ENCODE assay signal across 10 cellular contexts in the genomic region with DNA sequence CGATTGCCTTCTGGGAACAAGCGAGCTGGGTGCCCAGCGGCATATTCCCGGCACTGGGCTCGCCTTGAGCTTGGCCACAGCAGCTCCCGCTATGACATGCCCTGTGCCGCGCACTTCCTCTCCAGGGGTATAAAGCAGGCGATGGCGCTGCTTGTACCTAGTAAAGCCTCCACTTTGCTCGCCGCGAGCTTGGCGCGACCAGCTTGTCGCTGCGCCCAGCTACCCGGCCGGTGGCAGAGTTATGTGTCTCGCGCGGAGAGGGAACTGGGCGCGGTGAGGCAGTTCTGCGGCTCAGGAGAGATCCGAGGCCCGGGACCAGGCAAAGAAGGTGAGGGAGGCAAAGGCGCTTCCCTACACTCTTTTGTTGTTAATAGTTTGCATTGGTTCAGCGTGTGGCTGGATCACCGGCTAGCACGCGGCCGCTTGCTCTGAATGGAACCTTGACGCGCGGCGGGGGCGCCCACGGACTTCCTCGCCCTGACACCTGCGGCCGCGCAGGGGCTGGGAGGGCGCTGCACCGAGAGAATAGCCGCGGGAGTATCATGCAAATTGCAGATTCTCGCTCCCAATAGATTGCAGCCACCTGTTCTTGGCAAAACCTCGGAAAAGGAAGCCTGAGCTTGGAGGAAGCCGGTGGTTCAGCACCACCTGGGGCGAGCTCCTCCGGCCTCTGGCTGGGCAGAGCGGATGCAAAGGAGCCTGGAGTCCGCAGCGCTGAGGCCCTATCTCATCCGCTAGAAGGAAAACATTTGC. TPM values are rescaled to one million over a fixed set of nuclear protein-coding genes. Genes with fewer than 3 reads are reported as not detected.
DNase-seq lines count a peak whose midpoint lies in the region; ATAC-seq, FAIRE-seq and TF ChIP-seq lines count a peak whose summit lies in the region.
"Had no signal": no experiment of that assay in that cellular context is flagged by ENCODE, and none has a peak within 500 bp of the region (broad histone marks: within the 10 kb centered on the region; RNA-seq: fewer than 3 reads in every experiment).

No MANE protein-coding gene starts in this region.

- H3K4me1 ChIP-seq in esophagus squamous epithelium, result peaks cover 41 to 68% (median 50%) of the 10 kb centered on the region in 3 donors
- H3K4me1 ChIP-seq in skeletal muscle tissue (ENCODE audit: control insufficient read depth in 3 of 3, insufficient read depth in 3 of 3, low read length in 3 of 3), result peaks cover 21 to 48% (median 29%) of the 10 kb centered on the region in 3 donors

- peaks cover 5% of the 10 kb centered on the region for H3K9me3 Mint-ChIP-seq in T-helper 2 cell treated with Interferon-gamma antibody and Interleukin-4, amounts not matched to agents 5 μg/mL and 100 μg/mL, for 36 hours
- H3K9me3 Mint-ChIP-seq: HFFc6 had no signal

- H3K27me3 Mint-ChIP-seq in T-helper 2 cell treated with Interferon-gamma antibody and Interleukin-4, amounts not matched to agents 5 μg/mL and 100 μg/mL, for 36 hours (ENCODE audit: low read depth), result peaks cover 47% of the 10 kb centered on the region

- peak overlapping the region in 1 of 3 donors; percentile 50 for H3K9ac ChIP-seq in skeletal muscle tissue (ENCODE audit: low read depth in 1 of 3, low read length in 3 of 3)

- no peaks in the 10 kb centered on the region for H3K9me3 ChIP-seq in esophagus squamous epithelium
- no peaks in the 10 kb centered on the region for H3K9me3 ChIP-seq in skeletal muscle tissue (ENCODE audit: control insufficient read depth in 3 of 3, low read length in 3 of 3)

- intact Hi-C loops in esophagus squamous epithelium (cut with DNase I), result no loop called here

- H3K4me3 Mint-ChIP-seq in T-helper 2 cell treated with Interferon-gamma antibody and Interleukin-4, amounts not matched to agents 5 μg/mL and 100 μg/mL, for 36 hours, result peak overlapping the region; percentile 55

- no peak for ATAC-seq in HG02938 (IDR thresholded peaks at IDR 0.05; ENCODE audit: unreplicated experiment)

- peak overlapping the region in 3 of 4 donors; percentile 5 to 51 (median 34) for H3K4me3 ChIP-seq in esophagus squamous epithelium
- peak overlapping the region in 2 of 3 donors; percentile 51 to 52 for H3K4me3 ChIP-seq in skeletal muscle tissue (ENCODE audit: low read length in 3 of 3)

- no peak for DNase-seq in GM12891 (ENCODE audit: insufficient read length, low spot score)
- no peak for DNase-seq in T-helper 2 cell treated with Interferon-gamma antibody and Interleukin-4, amounts not matched to agents 5 μg/mL and 100 μg/mL, for 36 hours (ENCODE audit: low spot score)
- no peak for DNase-seq in esophagus squamous epithelium (lab: John Stamatoyannopoulos, UW)
- no peak for DNase-seq in MV-4-11 (lab: John Stamatoyannopoulos, UW)
- no peak for DNase-seq in ureter (ENCODE audit: low spot score)
- DNase-seq in NCI-H2081 (lab: John Stamatoyannopoulos, UW), result no peak
- DNase-seq: HFFc6 had no signal

- H3K36me3 ChIP-seq in esophagus squamous epithelium (peaks cover 0 to 6% (median 0%) of the 10 kb centered on the region in 3 donors), skeletal muscle tissue (ENCODE audit: control insufficient read depth in 3 of 3, insufficient read depth in 3 of 3, low read length in 3 of 3) (peaks cover 0 to under 1% (median under 1%) of the 10 kb centered on the region in 3 donors)

- H3K27me3 ChIP-seq in esophagus squamous epithelium (peaks cover 26 to 76% (median 40%) of the 10 kb centered on the region in 4 donors), skeletal muscle tissue (ENCODE audit: control insufficient read depth in 3 of 3, insufficient read depth in 3 of 3, low read length in 3 of 3) (peaks cover 67 to 73% (median 69%) of the 10 kb centered on the region in 3 donors)

- 5 to 6% methylated on average over 13 to 15 of the region's 56 CpGs for WGBS in esophagus squamous epithelium, 2 donors

- H3K27ac ChIP-seq in esophagus squamous epithelium (no peak overlapping the region), skeletal muscle tissue (ENCODE audit: low read depth, low read length) (no peak overlapping the region)

- H3K27ac Mint-ChIP-seq in T-helper 2 cell treated with Interferon-gamma antibody and Interleukin-4, amounts not matched to agents 5 μg/mL and 100 μg/mL, for 36 hours, result no peak overlapping the region
- H3K27ac Mint-ChIP-seq: HFFc6 had no signal

- peaks cover 32% of the 10 kb centered on the region for H3K36me3 Mint-ChIP-seq in T-helper 2 cell treated with Interferon-gamma antibody and Interleukin-4, amounts not matched to agents 5 μg/mL and 100 μg/mL, for 36 hours (ENCODE audit: low read depth)

- peaks cover 28% of the 10 kb centered on the region for H3K4me1 Mint-ChIP-seq in T-helper 2 cell treated with Interferon-gamma antibody and Interleukin-4, amounts not matched to agents 5 μg/mL and 100 μg/mL, for 36 hours (ENCODE audit: low read depth)

- TF ChIP-seq CTCF in esophagus squamous epithelium (IDR thresholded peaks at IDR 0.05), result no peak

- TF ChIP-seq POLR2A in GM12891 (IDR thresholded peaks at IDR 0.05; ENCODE audit: low read depth, low read length), result no peak
- TF ChIP-seq POLR2A in esophagus squamous epithelium (IDR thresholded peaks at IDR 0.05), result no peak

- FAIRE-seq in GM12891 (lab: Jason Lieb, UNC), result peak; percentile 76

TF ChIP-seq in GM12891, 5 proteins besides CTCF, POLR2A, EP300 and RAD21:
- TF ChIP-seq POLR2AphosphoS5 (IDR thresholded peaks at IDR 0.05; ENCODE audit: low read depth, low read length), result no peak
- TF ChIP-seq POU2F2 (IDR thresholded peaks at IDR 0.05; ENCODE audit: low read depth, low read length), result peak; percentile 36; the same call in 1 of the 2 replicates
- TF ChIP-seq PAX5 (IDR thresholded peaks at IDR 0.05; ENCODE audit: insufficient read depth, low read length, severe bottlenecking), result no peak
- peak; percentile 73 for TF ChIP-seq SPI1 (IDR thresholded peaks at IDR 0.05; ENCODE audit: low read depth, low read length)
- TF ChIP-seq TAF1 (IDR thresholded peaks at IDR 0.05; ENCODE audit: low read depth, low read length), result no peak

RNA-seq across cellular contexts. Expression of a gene that starts 3.0 kb away (rescaled TPM):
- 181 TPM for polyA plus RNA-seq in GM12891 (2012; ENCODE audit: low read depth, missing spikeins)
- total RNA-seq in esophagus squamous epithelium (100 to 1,000 TPM in 2 of 4 donors, 10 to 100 TPM in 2; 84.3 to 121 (median 100) TPM), skeletal muscle tissue (36.5 TPM), ureter (72.5 TPM)

RNA-seq across cellular contexts. Expression of a gene that starts 3.2 kb away (rescaled TPM):
- polyA plus RNA-seq in GM12891 (2012; ENCODE audit: low read depth, missing spikeins), result 14.7 TPM
- not detected for total RNA-seq in esophagus squamous epithelium
- total RNA-seq in skeletal muscle tissue, result not detected
- total RNA-seq in ureter, result not detected
- total RNA-seq: HFFc6; T-helper 1 cell treated with Interleukin-12 subunit alpha and Interleukin-12 subunit beta and Interleukin-4 antibody, amounts not matched to agents 30 ng/mL and 1 ng/mL, for 36 hours had no signal

RNA-seq across cellular contexts. Expression of a gene that starts 15.4 kb away (rescaled TPM):
- polyA plus RNA-seq in GM12891 (2012; ENCODE audit: low read depth, missing spikeins), result 15.9 TPM
- total RNA-seq in esophagus squamous epithelium (not detected), skeletal muscle tissue (not detected), ureter (not detected)
- total RNA-seq: HFFc6; T-helper 1 cell treated with Interleukin-12 subunit alpha and Interleukin-12 subunit beta and Interleukin-4 antibody, amounts not matched to agents 30 ng/mL and 1 ng/mL, for 36 hours had no signal
